1 cellular context compared by ENCODE assay signal in the genomic region with DNA sequence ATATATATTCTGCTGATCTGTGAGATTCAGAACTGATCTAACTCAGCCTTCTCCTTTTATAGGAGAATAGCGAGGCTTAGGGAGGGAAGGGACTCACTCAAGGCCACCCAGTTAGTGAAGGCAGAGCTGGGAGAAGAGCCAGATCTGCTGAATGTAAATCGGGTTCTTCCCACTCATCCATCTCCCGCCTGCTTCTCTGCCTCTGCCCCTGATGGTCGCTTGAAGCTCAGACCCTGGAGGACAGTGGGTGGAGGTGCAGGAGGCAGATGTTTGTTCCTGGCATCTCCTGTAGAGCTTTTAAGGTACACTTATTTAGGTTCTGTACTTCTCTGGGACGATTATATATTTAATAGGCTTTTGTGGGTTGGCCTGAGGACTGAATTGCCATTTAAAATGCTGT.
TF ChIP-seq lines count a peak whose summit lies in the region.

No MANE protein-coding gene starts in this region.

TF ChIP-seq in K562, 482 proteins besides CTCF, POLR2A, EP300 and RAD21:
- no peak for TF ChIP-seq ARHGAP35 (IDR thresholded peaks at IDR 0.05; ENCODE audit: partially characterized antibody)
- no peak for TF ChIP-seq ZNF124 (CRISPR knock-in tag; IDR thresholded peaks at IDR 0.05)
- TF ChIP-seq POLR2H (tag; IDR thresholded peaks at IDR 0.05; ENCODE audit: low read depth) = no peak
- TF ChIP-seq, protein P1, sequence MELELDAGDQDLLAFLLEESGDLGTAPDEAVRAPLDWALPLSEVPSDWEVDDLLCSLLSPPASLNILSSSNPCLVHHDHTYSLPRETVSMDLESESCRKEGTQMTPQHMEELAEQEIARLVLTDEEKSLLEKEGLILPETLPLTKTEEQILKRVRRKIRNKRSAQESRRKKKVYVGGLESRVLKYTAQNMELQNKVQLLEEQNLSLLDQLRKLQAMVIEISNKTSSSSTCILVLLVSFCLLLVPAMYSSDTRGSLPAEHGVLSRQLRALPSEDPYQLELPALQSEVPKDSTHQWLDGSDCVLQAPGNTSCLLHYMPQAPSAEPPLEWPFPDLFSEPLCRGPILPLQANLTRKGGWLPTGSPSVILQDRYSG (tag; conservative IDR thresholded peaks at IDR 0.05; ENCODE audit: low read depth) = no peak
- TF ChIP-seq, protein P2, sequence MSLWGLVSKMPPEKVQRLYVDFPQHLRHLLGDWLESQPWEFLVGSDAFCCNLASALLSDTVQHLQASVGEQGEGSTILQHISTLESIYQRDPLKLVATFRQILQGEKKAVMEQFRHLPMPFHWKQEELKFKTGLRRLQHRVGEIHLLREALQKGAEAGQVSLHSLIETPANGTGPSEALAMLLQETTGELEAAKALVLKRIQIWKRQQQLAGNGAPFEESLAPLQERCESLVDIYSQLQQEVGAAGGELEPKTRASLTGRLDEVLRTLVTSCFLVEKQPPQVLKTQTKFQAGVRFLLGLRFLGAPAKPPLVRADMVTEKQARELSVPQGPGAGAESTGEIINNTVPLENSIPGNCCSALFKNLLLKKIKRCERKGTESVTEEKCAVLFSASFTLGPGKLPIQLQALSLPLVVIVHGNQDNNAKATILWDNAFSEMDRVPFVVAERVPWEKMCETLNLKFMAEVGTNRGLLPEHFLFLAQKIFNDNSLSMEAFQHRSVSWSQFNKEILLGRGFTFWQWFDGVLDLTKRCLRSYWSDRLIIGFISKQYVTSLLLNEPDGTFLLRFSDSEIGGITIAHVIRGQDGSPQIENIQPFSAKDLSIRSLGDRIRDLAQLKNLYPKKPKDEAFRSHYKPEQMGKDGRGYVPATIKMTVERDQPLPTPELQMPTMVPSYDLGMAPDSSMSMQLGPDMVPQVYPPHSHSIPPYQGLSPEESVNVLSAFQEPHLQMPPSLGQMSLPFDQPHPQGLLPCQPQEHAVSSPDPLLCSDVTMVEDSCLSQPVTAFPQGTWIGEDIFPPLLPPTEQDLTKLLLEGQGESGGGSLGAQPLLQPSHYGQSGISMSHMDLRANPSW (CRISPR knock-in tag; IDR thresholded peaks at IDR 0.05) = no peak
